Comparison of ENCODE assay signal across 8 cellular contexts in the genomic region with DNA sequence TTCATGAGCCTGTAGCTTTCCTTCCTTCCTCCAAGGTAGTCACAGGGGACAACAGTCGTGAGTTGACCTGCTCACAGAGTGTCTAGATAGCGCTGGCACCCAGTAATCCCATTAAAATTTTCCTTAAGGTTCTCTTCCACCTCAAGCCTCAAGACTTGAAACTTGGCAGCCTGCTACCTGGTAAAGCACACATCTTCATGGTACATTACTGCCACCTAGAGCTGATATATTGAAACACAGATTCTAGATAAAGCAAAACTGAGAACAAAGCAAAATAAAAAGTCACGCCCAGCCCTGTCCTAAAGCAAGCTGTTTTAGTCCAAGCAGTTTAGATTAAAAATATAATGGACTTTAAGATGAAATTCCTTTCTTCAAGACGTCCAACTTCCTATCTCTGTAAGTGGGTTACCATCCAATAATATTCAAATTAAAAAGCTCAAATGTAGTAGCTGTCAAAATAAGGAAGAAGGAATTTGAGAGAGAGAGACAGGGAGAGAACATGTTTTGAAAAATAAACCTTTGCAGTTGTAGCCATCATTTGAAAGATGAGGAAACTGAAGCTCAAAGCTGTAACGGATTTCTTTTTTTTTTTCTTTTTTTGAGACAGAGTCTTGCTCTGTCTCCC. TPM values are rescaled to one million over a fixed set of nuclear protein-coding genes. Genes with fewer than 3 reads are reported as not detected.
A peak's percentile ranks its signal among the peaks of the same experiment; 100 is the strongest.
DNase-seq lines count a peak whose midpoint lies in the region; ATAC-seq and TF ChIP-seq lines count a peak whose summit lies in the region.

No MANE protein-coding gene starts in this region.

- H3K9me3 Mint-ChIP-seq in GM23338, result peaks cover 9% of the 10 kb centered on the region; the same call in 2 of the 3 replicates
- peaks cover 4% of the 10 kb centered on the region for H3K9me3 Mint-ChIP-seq in nephron

- H3K27ac Mint-ChIP-seq in GM23338 (peak overlapping the region; percentile 53; the same call in 1 of the 2 replicates), T-helper 17 cell (peak overlapping the region; percentile 9), nephron (no peak overlapping the region)

- no peaks in the 10 kb centered on the region for H3F3A ChIP-seq in GM23338 (replicated peaks; ENCODE audit: low read depth)

- H3K9me2 ChIP-seq in GM23338 (ENCODE audit: insufficient read depth), result no peaks in the 10 kb centered on the region

- H3K4me1 ChIP-seq in GM23338 (ENCODE audit: insufficient read depth) (no peaks in the 10 kb centered on the region), fibroblast of lung (ENCODE audit: control insufficient read depth, extremely low read depth, insufficient read depth, low read length) (no peaks in the 10 kb centered on the region)

- H3K27me3 ChIP-seq in GM23338 (ENCODE audit: insufficient read depth), result no peaks in the 10 kb centered on the region
- no peaks in the 10 kb centered on the region for H3K27me3 ChIP-seq in fibroblast of lung (ENCODE audit: control insufficient read depth, insufficient read depth, low read length)

- H3K27ac ChIP-seq in GM23338 (ENCODE audit: low read depth) (no peak overlapping the region), fibroblast of lung (ENCODE audit: insufficient read depth, low read length) (no peak overlapping the region)

- H3K9ac ChIP-seq in fibroblast of lung (ENCODE audit: insufficient read depth, low read length), result no peak overlapping the region

- H3K27me3 Mint-ChIP-seq in GM23338 (ENCODE audit: insufficient read depth, low read depth, poor library complexity), result peaks cover 5% of the 10 kb centered on the region
- peaks cover 33% of the 10 kb centered on the region for H3K27me3 Mint-ChIP-seq in T-helper 17 cell
- H3K27me3 Mint-ChIP-seq in nephron (ENCODE audit: low read depth), result no peaks in the 10 kb centered on the region

- H3K9me3 ChIP-seq in T-helper 17 cell (ENCODE audit: control insufficient read depth, low read length, poor library complexity, severe bottlenecking), result no peaks in the 10 kb centered on the region
- H3K9me3 ChIP-seq in fibroblast of lung (ENCODE audit: control insufficient read depth, insufficient read depth, low read depth, low read length), result no peaks in the 10 kb centered on the region

- H3K36me3 Mint-ChIP-seq in GM23338 (ENCODE audit: low read depth) (no peaks in the 10 kb centered on the region), T-helper 17 cell (ENCODE audit: low read depth) (peaks cover 3% of the 10 kb centered on the region), nephron (ENCODE audit: low read depth) (no peaks in the 10 kb centered on the region)

- H3K4me3 ChIP-seq in GM23338 (no peak overlapping the region), fibroblast of lung (replicated peaks in 1 of 4; ENCODE audit: control extremely low read depth in 1 of 4, insufficient read depth in 1 of 4, low read depth in 3 of 4, low read length in 4 of 4) (no peak overlapping the region)

- H2AFZ ChIP-seq in GM23338 (no peak overlapping the region), fibroblast of lung (ENCODE audit: low read length) (no peak overlapping the region)

- TF ChIP-seq CTCF in GM23338 (conservative IDR thresholded peaks at IDR 0.05; ENCODE audit: low read depth in 2 of 2) (peak; percentile 80), fibroblast of lung (conservative IDR thresholded peaks at IDR 0.05 in 1 of 2, IDR thresholded peaks at IDR 0.05 in 1 of 2; ENCODE audit: low read depth in 1 of 2, low read length in 2 of 2) (peak; percentile 54 to 61), nephron (IDR thresholded peaks at IDR 0.05; ENCODE audit: unreplicated experiment in 3 of 3) (peak; percentile 64 to 75 (median 69))

- H3K36me3 ChIP-seq in GM23338 (ENCODE audit: insufficient read depth) (no peaks in the 10 kb centered on the region), fibroblast of lung (ENCODE audit: control insufficient read depth, insufficient read depth, low read length) (no peaks in the 10 kb centered on the region)

- H4K20me1 ChIP-seq in GM23338 (replicated peaks; ENCODE audit: insufficient read depth) (no peaks in the 10 kb centered on the region), fibroblast of lung (ENCODE audit: control insufficient read depth, extremely low read depth, insufficient read depth, low read length) (no peaks in the 10 kb centered on the region)

- H3K79me2 ChIP-seq in GM23338 (replicated peaks; ENCODE audit: insufficient read depth) (no peaks in the 10 kb centered on the region), fibroblast of lung (ENCODE audit: control insufficient read depth, insufficient read depth, low read length) (no peaks in the 10 kb centered on the region)

- H3K4me2 ChIP-seq in GM23338 (no peak overlapping the region), fibroblast of lung (ENCODE audit: extremely low read depth, insufficient read depth, low read length) (no peak overlapping the region)

- DNase-seq in DMS79 (lab: John Stamatoyannopoulos, UW), result peak; percentile 24
- DNase-seq in GM23338 (ENCODE audit: low spot score), result peak; percentile 86
- DNase-seq in NCI-H1417 treated with DMSO at 0.1 percent for 48 hours (lab: John Stamatoyannopoulos, UW), result peak; percentile 71
- no peak for DNase-seq in T-helper 17 cell
- peak; percentile 77 to 87 for DNase-seq in fibroblast of lung (ENCODE audit: low read depth in 2 of 2)
- no peak for DNase-seq in activated effector memory CD4-positive, alpha-beta T cell treated with anti-CD3 and anti-CD28 coated beads, Interleukin-2, amount 50 U/mL, for 16 hours
- no peak for DNase-seq in activated naive CD4-positive, alpha-beta T cell treated with Interleukin-2 at 50 U/mL for 16 hours

- H3K4me3 Mint-ChIP-seq in GM23338 (no peak overlapping the region), T-helper 17 cell (no peak overlapping the region), nephron (no peak overlapping the region)

- H3K4me1 Mint-ChIP-seq in GM23338 (no peaks in the 10 kb centered on the region; the same call in 2 of the 3 replicates), T-helper 17 cell (peaks cover 8% of the 10 kb centered on the region), nephron (no peaks in the 10 kb centered on the region)

- ATAC-seq in GM23338 (peak; percentile 91), T-helper 17 cell (peak; percentile 86)

TF ChIP-seq in GM23338, 12 proteins besides CTCF, POLR2A, EP300 and RAD21:
- TF ChIP-seq EZH2phosphoT487 (IDR thresholded peaks at IDR 0.05; ENCODE audit: unreplicated experiment) (no peak), NANOG (IDR thresholded peaks at IDR 0.05; ENCODE audit: borderline replicate concordance) (no peak)
TF ChIP-seq in GM23338: peak in this region for 0.

RNA-seq across cellular contexts. Expression of gene CD83, which starts 50.7 kb away (rescaled TPM):
- total RNA-seq in GM23338 (2014; rRNA removed; shearing (Covaris generic)), result 10.9 and 13.2 TPM in 2 replicates
- 6.0 and 8.1 TPM in 2 replicates for polyA plus RNA-seq in GM23338 (2016; fragmentation: Nextera tagmentation; extraction: Ambion mirVana)
- total RNA-seq in T-helper 17 cell, result 10 to 100 TPM; 62.3 to 78.7 TPM
- total RNA-seq in fibroblast of lung, result 1.3 and 5.0 TPM in 2 replicates
- 2.1 and 5.9 TPM in 2 replicates for polyA plus RNA-seq in fibroblast of lung
- 1.6 and 6.0 TPM in 2 replicates for polyA plus RNA-seq in fibroblast of lung (2012)
- polyA minus RNA-seq in fibroblast of lung (ENCODE audit: low replicate concordance), result 0.52 and 0.59 TPM in 2 replicates

Comparison
In these comparisons a context has a peak if more than half of its experiments do, and no peak if none do; other contexts are left out.
1. DNase-seq: peak in DMS79 (single experiment), GM23338 (single experiment), NCI-H1417 treated with DMSO at 0.1 percent for 48 hours (single experiment) and fibroblast of lung (2 of 2); none in T-helper 17 cell (0 of 3), activated effector memory CD4-positive, alpha-beta T cell treated with anti-CD3 and anti-CD28 coated beads, Interleukin-2, amount 50 U/mL, for 16 hours (single experiment) and activated naive CD4-positive, alpha-beta T cell treated with Interleukin-2 at 50 U/mL for 16 hours (single experiment).
2. H3K27ac Mint-ChIP-seq: peak in GM23338 (single experiment) and T-helper 17 cell (single experiment); none in nephron (0 of 3).
3. Peak in every context shown above with its lines, with median percentiles within 50 percentile points of each other: CTCF ChIP-seq.